27 cellular contexts compared by ENCODE assay signal in genomic region chr13:113608246-113608635, GRCh38. TPM values are rescaled to one million over a fixed set of nuclear protein-coding genes. Genes with fewer than 3 reads are reported as not detected.
DNase-seq lines count a peak whose midpoint lies in the region; ATAC-seq and TF ChIP-seq lines count a peak whose summit lies in the region.
"Had no signal": no experiment of that assay in that cellular context is flagged by ENCODE, and none has a peak within 500 bp of the region (broad histone marks: within the 10 kb centered on the region; RNA-seq: fewer than 3 reads in every experiment).

No MANE protein-coding gene starts in this region.

- no peaks in the 10 kb centered on the region for H3K9me2 ChIP-seq in PC-9 (ENCODE audit: insufficient read depth)

- no peak overlapping the region for H3K4me2 ChIP-seq in neuronal stem cell (ENCODE audit: insufficient read depth, low read length, poor library complexity, severe bottlenecking)
- H3K4me2 ChIP-seq in neural progenitor cell, result no peak overlapping the region
- no peak overlapping the region for H3K4me2 ChIP-seq in PC-9

- no peak overlapping the region for H3K18ac ChIP-seq in neuronal stem cell (ENCODE audit: low read length)

- H2BK12ac ChIP-seq in neuronal stem cell (ENCODE audit: low read length), result no peak overlapping the region

- H4K91ac ChIP-seq in neuronal stem cell (ENCODE audit: low read depth, low read length, poor library complexity), result no peak overlapping the region

- intact Hi-C loops in CD14-positive monocyte (cut with micrococcal nuclease), result no loop called here
- intact Hi-C loops in Panc1 (cut with micrococcal nuclease; ENCODE audit: unreplicated experiment), result no loop called here
- intact Hi-C loops in PC-9 (cut with micrococcal nuclease; ENCODE audit: unreplicated experiment), result no loop called here

- no peak overlapping the region for H3K4ac ChIP-seq in neuronal stem cell (ENCODE audit: low read length)

- H3K23ac ChIP-seq in neuronal stem cell (ENCODE audit: low read depth, low read length, poor library complexity), result no peak overlapping the region

- no peak overlapping the region for H3K14ac ChIP-seq in neuronal stem cell (ENCODE audit: low read length)

- H4K8ac ChIP-seq in neuronal stem cell (ENCODE audit: low read depth, low read length), result peak overlapping the region; percentile 87

- BruUV-seq in Panc1 (replicated peaks; lab: Mats Ljungman, UMichigan) (no TSS peak), PC-9 (replicated peaks; lab: Mats Ljungman, UMichigan) (no TSS peak)

- H3K27ac ChIP-seq in Panc1 (ENCODE audit: low read length) (no peak overlapping the region), neuronal stem cell (replicated peaks; ENCODE audit: low read length) (no peak overlapping the region), neural progenitor cell (no peak overlapping the region), PC-9 (no peak overlapping the region)
- H3K27ac ChIP-seq: C4-2B had no signal

- no CpG with 5 or more reads among the region's 12 CpGs for WGBS in neuronal stem cell (ENCODE audit: extremely low coverage in 2 of 2, insufficient read length in 2 of 2, insufficient replicate concordance in 1 of 2), 2 donors

- H2BK15ac ChIP-seq in neuronal stem cell (ENCODE audit: low read length), result no peak overlapping the region

- no peak overlapping the region for H3K4me3 ChIP-seq in Panc1 (ENCODE audit: low read depth in 2 of 2, low read length in 2 of 2)
- H3K4me3 ChIP-seq in neuronal stem cell (ENCODE audit: low read length in 2 of 2), result no peak overlapping the region
- H3K4me3 ChIP-seq in neural progenitor cell, result no peak overlapping the region
- H3K4me3 ChIP-seq in PC-9, result no peak overlapping the region
- H3K4me3 ChIP-seq: MG63 had no signal

- no peaks in the 10 kb centered on the region for H3K4me1 ChIP-seq in Panc1 (ENCODE audit: control insufficient read depth, insufficient read depth, low read length)
- peaks cover 0 to 3% of the 10 kb centered on the region in 2 donors for H3K4me1 ChIP-seq in neuronal stem cell (ENCODE audit: control insufficient read depth in 2 of 2, insufficient read depth in 1 of 2, low read depth in 1 of 2, low read length in 2 of 2)
- no peaks in the 10 kb centered on the region for H3K4me1 ChIP-seq in neural progenitor cell
- no peaks in the 10 kb centered on the region for H3K4me1 ChIP-seq in PC-9 (replicated peaks; ENCODE audit: insufficient read depth)

- H2AFZ ChIP-seq in neuronal stem cell (ENCODE audit: low read length), result no peak overlapping the region
- no peak overlapping the region for H2AFZ ChIP-seq in neural progenitor cell (replicated peaks)
- H2AFZ ChIP-seq in PC-9, result no peak overlapping the region

- peaks cover 41% of the 10 kb centered on the region for H4K20me1 ChIP-seq in neural progenitor cell (ENCODE audit: low read depth)
- H4K20me1 ChIP-seq in PC-9 (ENCODE audit: insufficient read depth), result peaks cover 81% of the 10 kb centered on the region

- peak; percentile 31; the same call in 1 of the 2 replicates for ATAC-seq in Panc1
- ATAC-seq in HG03139 (IDR thresholded peaks at IDR 0.05; ENCODE audit: unreplicated experiment), result no peak
- ATAC-seq: activated CD8-positive, alpha-beta T cell treated with anti-CD3 and anti-CD28 coated beads for 36 hours; activated T-helper 17 cell treated with anti-CD3 and anti-CD28 coated beads, Interleukin-2, amount 50 U/mL, for 72 hours; left ventricle myocardium superior had no signal

- DNase-seq in CD14-positive monocyte (ENCODE audit: low spot score), result no peak
- DNase-seq in Panc1 (ENCODE audit: low read depth, low spot score), result no peak
- no peak for DNase-seq in immature natural killer cell
- no peak for DNase-seq in neuronal stem cell (ENCODE audit: low spot score)
- no peak for DNase-seq in NCI-H2196 (lab: John Stamatoyannopoulos, UW; ENCODE audit: unreplicated experiment)
- no peak for DNase-seq in neural progenitor cell (ENCODE audit: low spot score)
- no peak for DNase-seq in PC-9
- DNase-seq: activated CD8-positive, alpha-beta T cell treated with anti-CD3 and anti-CD28 coated beads for 36 hours; activated naive CD8-positive, alpha-beta T cell treated with anti-CD3 and anti-CD28 coated beads, Interleukin-2, amount 10 ng/mL, durations not matched to agents 7 days and 5 days; dermis blood vessel endothelial cell; hypothalamus; left ventricle myocardium superior; MG63; NCI-H1105 treated with DMSO at 0.1 percent for 48 hours; NCI-H2029; NCI-H526 treated with DMSO at 0.1 percent for 48 hours had no signal

- no peak overlapping the region for H2BK5ac ChIP-seq in neuronal stem cell (ENCODE audit: low read length)

- no peaks in the 10 kb centered on the region for H3F3A ChIP-seq in neural progenitor cell (ENCODE audit: low read depth)
- H3F3A ChIP-seq in PC-9 (ENCODE audit: insufficient read depth, low read depth), result 0 out of 2 replicates have a peak, but pooled peaks cover 3% of the 10 kb centered on the region

- H2BK120ac ChIP-seq in neuronal stem cell (ENCODE audit: low read depth, low read length), result no peak overlapping the region

- no peak overlapping the region for H3K4me3 Mint-ChIP-seq in CD14-positive monocyte
- H3K4me3 Mint-ChIP-seq in immature natural killer cell, result peak overlapping the region in 4 of 5 donors; percentile 46 to 79 (median 58)
- no peak overlapping the region for H3K4me3 Mint-ChIP-seq in neural progenitor cell
- H3K4me3 Mint-ChIP-seq: activated CD8-positive, alpha-beta T cell treated with anti-CD3 and anti-CD28 coated beads for 36 hours; activated naive CD8-positive, alpha-beta T cell treated with anti-CD3 and anti-CD28 coated beads, Interleukin-2, amount 10 ng/mL, durations not matched to agents 7 days and 5 days; activated T-helper 17 cell treated with anti-CD3 and anti-CD28 coated beads, Interleukin-2, amount 50 U/mL, for 72 hours had no signal

- CTCF ChIA-PET in Panc1 (lab: Charles Lee), result no interaction called here
- CTCF ChIA-PET in PC-9 (lab: Charles Lee), result no interaction called here

- POLR2A ChIA-PET in Panc1 (lab: Charles Lee) (no interaction called here), PC-9 (lab: Charles Lee; ENCODE audit: unreplicated experiment) (no interaction called here)

- H3K36me3 ChIP-seq in Panc1 (ENCODE audit: control insufficient read depth, insufficient read depth, low read length) (peaks cover 3% of the 10 kb centered on the region; the same call in 1 of the 2 replicates), neuronal stem cell (replicated peaks in 1 of 2; ENCODE audit: control insufficient read depth in 2 of 2, insufficient read depth in 2 of 2, low read length in 2 of 2) (peaks cover 36 to 98% of the 10 kb centered on the region in 2 donors), neural progenitor cell (no peaks in the 10 kb centered on the region), PC-9 (ENCODE audit: low read depth) (peaks cover 14% of the 10 kb centered on the region)

- TF ChIP-seq CTCF in CD14-positive monocyte (IDR thresholded peaks at IDR 0.05) (no peak), Panc1 (IDR thresholded peaks at IDR 0.05) (no peak), neural progenitor cell (IDR thresholded peaks at IDR 0.05) (no peak), PC-9 (conservative IDR thresholded peaks at IDR 0.05) (no peak)

- H2AK5ac ChIP-seq in neuronal stem cell (ENCODE audit: low read depth, low read length), result no peak overlapping the region

- H3K79me1 ChIP-seq in neuronal stem cell (ENCODE audit: low read depth, low read length), result peaks cover 36% of the 10 kb centered on the region

- in situ Hi-C loops in Panc1 (cut with HindIII; ENCODE audit: low pct_unique_long_range_greater_than_20kb, low sequenced_read_pairs), result no loop called here

- H3K27me3 ChIP-seq in Panc1 (ENCODE audit: control insufficient read depth, insufficient read depth, low read length) (no peaks in the 10 kb centered on the region), neuronal stem cell (ENCODE audit: control insufficient read depth in 3 of 3, insufficient read depth in 3 of 3, low read depth in 1 of 3, low read length in 3 of 3) (no peaks in the 10 kb centered on the region), neural progenitor cell (no peaks in the 10 kb centered on the region), PC-9 (ENCODE audit: insufficient read depth, low read depth) (no peaks in the 10 kb centered on the region)
- H3K27me3 ChIP-seq: MG63 had no signal

- no peaks in the 10 kb centered on the region for H3K9me3 ChIP-seq in Panc1 (ENCODE audit: control insufficient read depth, insufficient read depth, low read depth, low read length)
- peaks cover 7 to 11% of the 10 kb centered on the region in 2 donors for H3K9me3 ChIP-seq in neuronal stem cell (replicated peaks in 1 of 2; ENCODE audit: control insufficient read depth in 2 of 2, insufficient read depth in 1 of 2, low read depth in 1 of 2, low read length in 2 of 2)
- H3K9me3 ChIP-seq in neural progenitor cell (ENCODE audit: low read depth), result no peaks in the 10 kb centered on the region
- no peaks in the 10 kb centered on the region for H3K9me3 ChIP-seq in PC-9 (ENCODE audit: insufficient read depth, low read depth)
- H3K9me3 ChIP-seq: MG63 had no signal

- H3K27ac Mint-ChIP-seq in CD14-positive monocyte, result peak overlapping the region; percentile 96 to 98 (median 97)
- H3K27ac Mint-ChIP-seq in immature natural killer cell, result peak overlapping the region; percentile 95 to 98 (median 97)
- no peak overlapping the region for H3K27ac Mint-ChIP-seq in neural progenitor cell
- H3K27ac Mint-ChIP-seq: activated CD8-positive, alpha-beta T cell treated with anti-CD3 and anti-CD28 coated beads for 36 hours; activated T-helper 17 cell treated with anti-CD3 and anti-CD28 coated beads, Interleukin-2, amount 50 U/mL, for 72 hours had no signal

- H3K9ac ChIP-seq in neuronal stem cell (ENCODE audit: low read depth, low read length, poor library complexity) (peak overlapping the region; percentile 53), neural progenitor cell (no peak overlapping the region)

- H3K36me3 Mint-ChIP-seq in CD14-positive monocyte (peaks cover 30 to 46% of the 10 kb centered on the region in 2 donors), immature natural killer cell (peaks cover 0 to 4% (median 0%) of the 10 kb centered on the region in 3 donors), neural progenitor cell (peaks cover 40% of the 10 kb centered on the region)

- H3K4me1 Mint-ChIP-seq in CD14-positive monocyte (peaks cover 44% of the 10 kb centered on the region), immature natural killer cell (peaks cover 40% of the 10 kb centered on the region in 2 donors), neural progenitor cell (peaks cover 8% of the 10 kb centered on the region)

- H3K79me2 ChIP-seq in neural progenitor cell (ENCODE audit: low read depth), result peaks cover 94% of the 10 kb centered on the region
- H3K79me2 ChIP-seq in PC-9 (ENCODE audit: low read depth), result peaks cover 91% of the 10 kb centered on the region

- H3K27me3 Mint-ChIP-seq in CD14-positive monocyte (ENCODE audit: low read depth in 3 of 3) (no peaks in the 10 kb centered on the region), immature natural killer cell (ENCODE audit: low read depth in 3 of 3) (peaks cover 0 to 16% (median 7%) of the 10 kb centered on the region in 3 donors), neural progenitor cell (ENCODE audit: insufficient read depth, low read depth) (peaks cover 4% of the 10 kb centered on the region)
- H3K27me3 Mint-ChIP-seq: activated CD8-positive, alpha-beta T cell treated with anti-CD3 and anti-CD28 coated beads for 36 hours; activated naive CD8-positive, alpha-beta T cell treated with anti-CD3 and anti-CD28 coated beads, Interleukin-2, amount 10 ng/mL, durations not matched to agents 7 days and 5 days; activated T-helper 17 cell treated with anti-CD3 and anti-CD28 coated beads, Interleukin-2, amount 50 U/mL, for 72 hours had no signal

- peaks cover 0 to 6% (median 0%) of the 10 kb centered on the region in 7 donors for H3K9me3 Mint-ChIP-seq in CD14-positive monocyte
- H3K9me3 Mint-ChIP-seq in immature natural killer cell, result peaks cover 0 to 2% (median 0%) of the 10 kb centered on the region in 6 donors
- peaks cover 6% of the 10 kb centered on the region for H3K9me3 Mint-ChIP-seq in neural progenitor cell
- H3K9me3 Mint-ChIP-seq: activated CD8-positive, alpha-beta T cell treated with anti-CD3 and anti-CD28 coated beads for 36 hours; activated naive CD8-positive, alpha-beta T cell treated with anti-CD3 and anti-CD28 coated beads, Interleukin-2, amount 10 ng/mL, durations not matched to agents 7 days and 5 days; activated T-helper 17 cell treated with anti-CD3 and anti-CD28 coated beads, Interleukin-2, amount 50 U/mL, for 72 hours had no signal

RNA-seq across cellular contexts. Expression of gene TFDP1, which starts 23.7 kb away (rescaled TPM):
- polyA plus RNA-seq in CD14-positive monocyte (10 to 100 TPM; 37.6 to 54.0 TPM), immature natural killer cell (10 to 100 TPM; 25.2 to 39.3 (median 33.7) TPM)
- total RNA-seq in Panc1 (2021; ENCODE audit: unreplicated experiment) (91.6 TPM), neural progenitor cell (ENCODE audit: low replicate concordance) (57.5 and 88.6 TPM in 2 replicates), PC-9 (2021) (84.2 and 107 TPM in 2 replicates)
- 74.3 TPM for polyA plus RNA-seq in Panc1 (2012; ENCODE audit: insufficient read length)
- 74.2 TPM for polyA plus RNA-seq in neuronal stem cell (2013, experiment 1 of 2)
- polyA plus RNA-seq in neuronal stem cell (2013, experiment 2 of 2), result 75.8 TPM

RNA-seq across cellular contexts. Expression of gene ATP4B, which starts 49.8 kb away (rescaled TPM):
- polyA plus RNA-seq in CD14-positive monocyte (not detected), immature natural killer cell (not detected)
- total RNA-seq in Panc1 (2021; ENCODE audit: unreplicated experiment) (not detected), neural progenitor cell (ENCODE audit: low replicate concordance) (not detected in 2 replicates), PC-9 (2021) (not detected in 2 replicates)
- not detected for polyA plus RNA-seq in Panc1 (2012; ENCODE audit: insufficient read length)
- not detected for polyA plus RNA-seq in neuronal stem cell (2013, experiment 1 of 2)
- polyA plus RNA-seq in neuronal stem cell (2013, experiment 2 of 2), result not detected
- total RNA-seq: activated CD8-positive, alpha-beta T cell treated with anti-CD3 and anti-CD28 coated beads for 36 hours; activated naive CD8-positive, alpha-beta T cell treated with anti-CD3 and anti-CD28 coated beads, Interleukin-2, amount 10 ng/mL, durations not matched to agents 7 days and 5 days; activated T-helper 17 cell treated with anti-CD3 and anti-CD28 coated beads, Interleukin-2, amount 50 U/mL, for 72 hours; dermis blood vessel endothelial cell; left ventricle myocardium superior; mononuclear cell; right cardiac atrium; RPMI7951; SK-MEL-5; subcutaneous adipose tissue; T-helper 1 cell treated with Interleukin-12 subunit alpha and Interleukin-12 subunit beta and Interleukin-4 antibody, amounts not matched to agents 30 ng/mL and 1 ng/mL, for 36 hours; ureter had no signal
- polyA plus RNA-seq: neural cell, right cardiac atrium had no signal

RNA-seq across cellular contexts. Expression of gene GRK1, which starts 58.8 kb away (rescaled TPM):
- polyA plus RNA-seq in CD14-positive monocyte (not detected), immature natural killer cell (not detected)
- total RNA-seq in Panc1 (2021; ENCODE audit: unreplicated experiment) (1.8 TPM), neural progenitor cell (ENCODE audit: low replicate concordance) (0.40 TPM in 1 of 2 replicates, not detected in the other), PC-9 (2021) (not detected in 2 replicates)
- 0.55 TPM for polyA plus RNA-seq in Panc1 (2012; ENCODE audit: insufficient read length)
- polyA plus RNA-seq in neuronal stem cell (2013, experiment 1 of 2), result 0.11 TPM
- 0.10 TPM for polyA plus RNA-seq in neuronal stem cell (2013, experiment 2 of 2)
- total RNA-seq: activated naive CD8-positive, alpha-beta T cell treated with anti-CD3 and anti-CD28 coated beads, Interleukin-2, amount 10 ng/mL, durations not matched to agents 7 days and 5 days; dermis blood vessel endothelial cell; mononuclear cell; RPMI7951; SK-MEL-5; subcutaneous adipose tissue; ureter had no signal

Comparison
In these comparisons a context has a peak if more than half of its experiments do, and no peak if none do; other contexts are left out.
1. H3K4me3 Mint-ChIP-seq: peak in immature natural killer cell (4 of 5); none in CD14-positive monocyte (0 of 2) and neural progenitor cell (single experiment).